8 cellular contexts compared by ENCODE assay signal in the genomic region with DNA sequence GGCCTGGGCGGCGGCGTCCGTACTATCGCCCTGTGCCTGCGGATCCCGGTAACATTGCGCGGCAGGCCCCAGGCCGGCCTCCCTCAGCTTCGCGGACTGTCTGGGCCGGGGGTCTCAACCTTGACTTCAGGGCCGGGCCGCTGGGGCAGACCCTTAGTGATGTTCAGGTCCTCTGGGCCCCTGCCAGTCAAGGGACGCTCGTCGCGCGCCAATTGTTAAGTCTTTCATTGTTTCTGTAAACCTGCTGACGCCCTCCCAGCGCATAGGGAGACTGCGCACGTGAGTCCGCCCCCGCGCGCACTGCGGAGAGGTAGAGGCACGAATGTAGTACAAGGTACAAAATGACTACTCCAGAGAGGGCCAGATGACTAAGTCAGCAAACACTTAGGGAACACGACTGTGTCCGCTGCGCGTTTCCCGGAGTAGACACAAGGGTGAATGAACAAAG. TPM values are rescaled to one million over a fixed set of nuclear protein-coding genes. Genes with fewer than 3 reads are reported as not detected.
DNase-seq lines count a peak whose midpoint lies in the region; ATAC-seq and TF ChIP-seq lines count a peak whose summit lies in the region.

No MANE protein-coding gene starts in this region.

- H3K4me3 Mint-ChIP-seq in activated T-cell treated with anti-CD3 and anti-CD28 coated beads, Interleukin-2, amount 50 U/mL, for 72 hours = peak overlapping the region; percentile 88 to 91

- peaks cover 15 to 20% of the 10 kb centered on the region in 2 donors for H3K4me1 ChIP-seq in thyroid gland

- ATAC-seq in HG02840 (IDR thresholded peaks at IDR 0.05; ENCODE audit: low FRiP score, unreplicated experiment) = peak; percentile 33
- ATAC-seq in activated T-cell treated with anti-CD3 and anti-CD28 coated beads, Interleukin-2, amount 50 U/mL, for 72 hours (replicated peaks in 1 of 2) = peak; percentile 59 to 67

- no peaks in the 10 kb centered on the region for H3K9me3 Mint-ChIP-seq in activated T-cell treated with anti-CD3 and anti-CD28 coated beads, Interleukin-2, amount 50 U/mL, for 72 hours

- peaks cover 40% of the 10 kb centered on the region for H3K4me1 Mint-ChIP-seq in activated T-cell treated with anti-CD3 and anti-CD28 coated beads, Interleukin-2, amount 50 U/mL, for 72 hours (ENCODE audit: low read depth)

- no peaks in the 10 kb centered on the region for H3K27me3 ChIP-seq in thyroid gland

- intact Hi-C loops in thyroid gland (cut with DNase I) = no loop called here

- peak; percentile 57 for DNase-seq in GM13976 (ENCODE audit: low spot score)
- peak; percentile 69 for DNase-seq in NCI-H2227 (lab: John Stamatoyannopoulos, UW; ENCODE audit: unreplicated experiment)
- peak; percentile 72 for DNase-seq in activated T-cell treated with anti-CD3 and anti-CD28 coated beads, Interleukin-2, amount 50 U/mL, for 72 hours
- peak; percentile 38 for DNase-seq in fibroblast of villous mesenchyme (ENCODE audit: low read depth)
- peak in 44 of 56 donors; percentile 29 to 82 (median 62) for DNase-seq in nucleus accumbens (lab: John Stamatoyannopoulos, UW)
- DNase-seq in thyroid gland = peak; percentile 49 to 59
- DNase-seq in ecto neural progenitor cell (ENCODE audit: low spot score) = no peak

- H3K4me3 ChIP-seq in fibroblast of villous mesenchyme (ENCODE audit: low read depth, low read length) (peak overlapping the region; percentile 72), thyroid gland (replicated peaks in 1 of 3) (peak overlapping the region; percentile 63 to 97 (median 79))

- no peaks in the 10 kb centered on the region for H3K36me3 ChIP-seq in thyroid gland

- H3K9me3 ChIP-seq in thyroid gland = no peaks in the 10 kb centered on the region

- TF ChIP-seq POLR2A in thyroid gland (IDR thresholded peaks at IDR 0.05) = no peak

- H3K27me3 Mint-ChIP-seq in activated T-cell treated with anti-CD3 and anti-CD28 coated beads, Interleukin-2, amount 50 U/mL, for 72 hours (ENCODE audit: low read depth) = no peaks in the 10 kb centered on the region

- peaks cover 0 to 3% of the 10 kb centered on the region in 2 donors for H3K36me3 Mint-ChIP-seq in activated T-cell treated with anti-CD3 and anti-CD28 coated beads, Interleukin-2, amount 50 U/mL, for 72 hours (ENCODE audit: insufficient read depth in 2 of 2)

- peak overlapping the region; percentile 35 to 87 (median 76) for H3K27ac ChIP-seq in thyroid gland

- 2 to 7% methylated on average over 20 to 32 of the region's 35 CpGs for WGBS in thyroid gland, 2 donors

- TF ChIP-seq CTCF in GM13976 (IDR thresholded peaks at IDR 0.05; ENCODE audit: borderline replicate concordance, control extremely low read depth, extremely low read depth, insufficient read depth, missing control alignments) (no peak), fibroblast of villous mesenchyme (IDR thresholded peaks at IDR 0.05; ENCODE audit: insufficient read depth, low read depth, low read length) (no peak), thyroid gland (IDR thresholded peaks at IDR 0.05) (no peak)

- H3K27ac Mint-ChIP-seq in activated T-cell treated with anti-CD3 and anti-CD28 coated beads, Interleukin-2, amount 50 U/mL, for 72 hours = peak overlapping the region; percentile 38

- in situ Hi-C loops in GM13976 (cut with MboI; ENCODE audit: low sequenced_read_pairs, unreplicated experiment) = no loop called here

RNA-seq across cellular contexts. Expression of a gene that starts 0.5 kb away (rescaled TPM):
- total RNA-seq in activated T-cell treated with anti-CD3 and anti-CD28 coated beads, Interleukin-2, amount 50 U/mL, for 72 hours = 10 to 100 TPM; 23.5 to 26.1 TPM
- total RNA-seq in fibroblast of villous mesenchyme (24.2 and 28.7 TPM in 2 replicates), thyroid gland (10 to 100 TPM; 21.6 to 37.8 (median 25.8) TPM)

RNA-seq across cellular contexts. Expression of a gene that starts 38.4 kb away (rescaled TPM):
- total RNA-seq in activated T-cell treated with anti-CD3 and anti-CD28 coated beads, Interleukin-2, amount 50 U/mL, for 72 hours = under 1 TPM; 0.07 TPM
- total RNA-seq in fibroblast of villous mesenchyme (under 0.01 TPM in 2 replicates), thyroid gland (under 1 TPM in 2 of 4 donors, not detected in 2; 0.10 to 0.17 TPM)

RNA-seq across cellular contexts. Expression of a gene that starts 59.7 kb away (rescaled TPM):
- 10 to 100 TPM; 13.0 to 16.1 TPM for total RNA-seq in activated T-cell treated with anti-CD3 and anti-CD28 coated beads, Interleukin-2, amount 50 U/mL, for 72 hours
- total RNA-seq in fibroblast of villous mesenchyme (1.3 and 6.1 TPM in 2 replicates), thyroid gland (10 to 100 TPM in 2 of 4 donors, 1 to 10 TPM in 2; 5.2 to 19.8 (median 12.6) TPM)
